In genomic region chr10:3538850-3539531, GRCh38 we compare ENCODE assay signal across 8 cellular contexts.
A peak's percentile ranks its signal among the peaks of the same experiment; 100 is the strongest.
DNase-seq lines count a peak whose midpoint lies in the region; ATAC-seq and TF ChIP-seq lines count a peak whose summit lies in the region.

No MANE protein-coding gene starts in this region.

- H3K36me3 ChIP-seq in testis (ENCODE audit: low read depth, missing control alignments), result no peaks in the 10 kb centered on the region

- WGBS in testis, 2 donors, result 60 to 70% methylated on average over 15 to 22 of the region's 22 CpGs

- H3K27ac ChIP-seq in testis, result peak overlapping the region in 1 of 2 donors; percentile 41

- DNase-seq in Daoy (ENCODE audit: low read depth) (peak; percentile 92), NCI-H226 (peak; percentile 70), posterior vena cava (ENCODE audit: low spot score) (peak; percentile 93), testis (no peak)
- DNase-seq in stimulated activated naive CD4-positive, alpha-beta T cell (lab: John Stamatoyannopoulos, UW), result no peak

- no peaks in the 10 kb centered on the region for H3K9me3 ChIP-seq in testis

- no peaks in the 10 kb centered on the region for H3K27me3 ChIP-seq in testis

- H3K4me1 ChIP-seq in testis, result no peaks in the 10 kb centered on the region

- ATAC-seq in esophagus mucosa, result peak; percentile 83
- no peak for ATAC-seq in HG02759 (IDR thresholded peaks at IDR 0.05; ENCODE audit: unreplicated experiment)
- ATAC-seq in HG02981 (IDR thresholded peaks at IDR 0.05; ENCODE audit: unreplicated experiment), result no peak

- no peak overlapping the region for H3K4me3 ChIP-seq in testis

- no peak for TF ChIP-seq POLR2A in testis (IDR thresholded peaks at IDR 0.05)

- intact Hi-C loops in posterior vena cava (cut with DNase I) (no loop called here), testis (cut with DNase I; ENCODE audit: low total_unique reads) (no loop called here)

- no peak for TF ChIP-seq CTCF in testis (IDR thresholded peaks at IDR 0.05)

Comparison
In these comparisons a context has a peak if more than half of its experiments do, and no peak if none do; other contexts are left out.
1. DNase-seq: peak in Daoy (single experiment), NCI-H226 (single experiment) and posterior vena cava (single experiment); none in stimulated activated naive CD4-positive, alpha-beta T cell (0 of 6) and testis (single experiment).